Comparison of ENCODE assay signal across 8 cellular contexts in genomic region chr1:25336922-25337354, GRCh38. TPM values are rescaled to one million over a fixed set of nuclear protein-coding genes. Genes with fewer than 3 reads are reported as not detected.
A peak's percentile ranks its signal among the peaks of the same experiment; 100 is the strongest.
DNase-seq lines count a peak whose midpoint lies in the region; ATAC-seq and TF ChIP-seq lines count a peak whose summit lies in the region.
"Not testable (repeated sequence)": the region's sequence is repeated elsewhere in the genome, so short reads cannot be mapped to it uniquely, and the experiment has no call there.

No MANE protein-coding gene starts in this region.

- H3K27ac ChIP-seq in CD4-positive, alpha-beta memory T cell (ENCODE audit: low read depth, low read length) = peak overlapping the region; percentile 98
- peak overlapping the region in 1 of 4 donors; percentile 49 for H3K27ac ChIP-seq in gastroesophageal sphincter
- H3K27ac ChIP-seq in muscle layer of colon (ENCODE audit: low read depth, low read length) = peak overlapping the region; percentile 10

- not testable (repeated sequence) for TF ChIP-seq POLR2A in gastroesophageal sphincter (IDR thresholded peaks at IDR 0.05)

- H3K36me3 Mint-ChIP-seq in CD4-positive, alpha-beta memory T cell = peaks cover 0 to 19% of the 10 kb centered on the region in 2 donors

- DNase-seq in CD4-positive, alpha-beta memory T cell = peak; percentile 32 to 54 (median 43)
- peak; percentile 50 for DNase-seq in KBM-7
- DNase-seq in T-helper 1 cell = peak in 3 of 5 donors; percentile 5 to 35 (median 17)
- peak; percentile 3 for DNase-seq in adipocyte (ENCODE audit: low read depth)
- DNase-seq in stimulated activated CD8-positive, alpha-beta memory T cell treated with anti-CD3 and anti-CD28 coated beads, Interleukin-4, amount 100 ng/mL, for 48 hours = peak; percentile 41

- POLR2A ChIA-PET in CD4-positive, alpha-beta memory T cell (lab: Charles Lee; ENCODE audit: partially characterized antibody) = not testable (repeated sequence)

- H3K4me1 Mint-ChIP-seq in CD4-positive, alpha-beta memory T cell = peaks cover 16 to 58% (median 37%) of the 10 kb centered on the region in 4 donors

- in situ Hi-C loops in KBM-7 (cut with MboI; ENCODE audit: low pct_unique_long_range_greater_than_20kb, low sequenced_read_pairs) = not testable (repeated sequence)

- TF ChIP-seq EP300 in gastroesophageal sphincter (IDR thresholded peaks at IDR 0.05) = not testable (repeated sequence)

- intact Hi-C loops in CD4-positive, alpha-beta memory T cell (cut with micrococcal nuclease) = loop anchor here (5.0 kb wide), 1 partner anchor 95 kb away; the partner anchor contains the start of gene MACO1

- peak overlapping the region; percentile 30 to 81 for H3K4me3 ChIP-seq in CD4-positive, alpha-beta memory T cell (ENCODE audit: low read length in 2 of 2)
- H3K4me3 ChIP-seq in adipocyte (ENCODE audit: low read length) (peak overlapping the region; percentile 95), gastroesophageal sphincter (peak overlapping the region; percentile 77 to 96), muscle layer of colon (ENCODE audit: low read depth in 1 of 2, low read length in 2 of 2) (peak overlapping the region; percentile 36 to 74)

- TF ChIP-seq CTCF in gastroesophageal sphincter (IDR thresholded peaks at IDR 0.05) = peak in 1 of 4 experiments; percentile 32

- ATAC-seq in GM21619 (IDR thresholded peaks at IDR 0.05; ENCODE audit: unreplicated experiment) = peak; percentile 30
- ATAC-seq in gastroesophageal sphincter = peak; percentile 38

- H3K9ac ChIP-seq in adipocyte (ENCODE audit: low read length) (peak overlapping the region; percentile 88), muscle layer of colon (ENCODE audit: low read length) (peak overlapping the region; percentile 39)

- WGBS in gastroesophageal sphincter (ENCODE audit: low coverage in 1 of 2), 2 donors = 0% methylated on average over 7 to 11 of the region's 29 CpGs

- peaks cover 27% of the 10 kb centered on the region for H3K4me1 ChIP-seq in CD4-positive, alpha-beta memory T cell (ENCODE audit: insufficient read depth, low read length)
- peaks cover 20% of the 10 kb centered on the region for H3K4me1 ChIP-seq in adipocyte (ENCODE audit: control insufficient read depth, insufficient read depth, low read length)
- H3K4me1 ChIP-seq in gastroesophageal sphincter = peaks cover 5 to 30% (median 11%) of the 10 kb centered on the region in 3 donors
- peaks cover 19% of the 10 kb centered on the region for H3K4me1 ChIP-seq in muscle layer of colon (ENCODE audit: insufficient read depth, low read length)

- not testable (repeated sequence) for H3K9me3 Mint-ChIP-seq in CD4-positive, alpha-beta memory T cell

- H3K36me3 ChIP-seq in CD4-positive, alpha-beta memory T cell (ENCODE audit: insufficient read depth, low read length); adipocyte (ENCODE audit: control insufficient read depth, insufficient read depth, low read length, severe bottlenecking); gastroesophageal sphincter; muscle layer of colon (ENCODE audit: insufficient read depth, low read length): not testable (repeated sequence)

- not testable (repeated sequence) for H3K9me3 ChIP-seq in CD4-positive, alpha-beta memory T cell (ENCODE audit: control insufficient read depth in 1 of 2, low read length in 2 of 2); adipocyte (ENCODE audit: control insufficient read depth, low read length); gastroesophageal sphincter; muscle layer of colon (ENCODE audit: low read length)

- not testable (repeated sequence) for H3K27me3 ChIP-seq in CD4-positive, alpha-beta memory T cell (ENCODE audit: insufficient read depth, low read length); adipocyte (replicated peaks; ENCODE audit: control insufficient read depth, insufficient read depth, low read length); gastroesophageal sphincter; muscle layer of colon (ENCODE audit: control insufficient read depth in 1 of 2, insufficient read depth in 2 of 2, low read length in 2 of 2)

- H3K27me3 Mint-ChIP-seq in CD4-positive, alpha-beta memory T cell = not testable (repeated sequence)

- CTCF ChIA-PET in CD4-positive, alpha-beta memory T cell (lab: Charles Lee; ENCODE audit: partially characterized antibody) = not testable (repeated sequence)

- H3K4me3 Mint-ChIP-seq in CD4-positive, alpha-beta memory T cell = peak overlapping the region; percentile 91 to 98 (median 95)

- H3K27ac Mint-ChIP-seq in CD4-positive, alpha-beta memory T cell = peak overlapping the region; percentile 86 to 95 (median 90)

RNA-seq across cellular contexts. Expression of gene TMEM50A, which starts 1.2 kb away (rescaled TPM):
- 10 to 100 TPM; 90.9 to 95.3 TPM for total RNA-seq in CD4-positive, alpha-beta memory T cell
- 100 to 1,000 TPM; 192 to 280 TPM for polyA plus RNA-seq in CD4-positive, alpha-beta memory T cell
- total RNA-seq in gastroesophageal sphincter = 100 to 1,000 TPM in 1 of 4 donors, 10 to 100 TPM in 3; 82.6 to 170 (median 88.8) TPM
